In the genomic region with DNA sequence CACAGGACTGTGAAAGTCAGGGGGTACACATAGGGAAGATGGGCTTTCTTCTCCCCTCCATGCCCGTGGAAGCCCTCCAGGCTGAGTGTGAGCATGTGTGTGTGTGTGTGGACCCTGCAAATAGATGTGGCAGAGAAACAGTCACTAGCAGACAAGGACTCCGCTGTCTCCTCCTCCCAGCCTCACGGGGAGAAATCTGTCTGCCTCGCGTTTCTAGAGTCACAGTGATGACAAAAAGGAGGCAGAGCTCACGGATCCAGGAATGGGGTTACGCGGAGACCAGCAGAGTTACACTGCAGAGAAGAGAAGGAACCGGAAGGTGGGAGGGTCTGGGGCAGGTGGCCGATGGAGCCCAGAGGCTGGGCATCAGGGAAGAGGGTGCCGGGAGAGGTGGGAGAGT, we compare ENCODE assay signal across 39 cellular contexts. TPM values are rescaled to one million over a fixed set of nuclear protein-coding genes. Genes with fewer than 3 reads are reported as not detected.
"Had no signal": no experiment of that assay in that cellular context is flagged by ENCODE, and none has a peak within 500 bp of the region (broad histone marks: within the 10 kb centered on the region; RNA-seq: fewer than 3 reads in every experiment).

No MANE protein-coding gene starts in this region.

- H3K36me3 ChIP-seq: adrenal gland, brain microvascular endothelial cell, cardiac muscle cell, WERI-Rb-1 had no signal

- H3K27me3 Mint-ChIP-seq: activated CD4-positive, alpha-beta T cell treated with anti-CD3 and anti-CD28 coated beads, Interleukin-2, amount 10 ng/mL, durations not matched to agents 24 days and 14 days had no signal

- H3K4me3 Mint-ChIP-seq: activated CD4-positive, alpha-beta T cell treated with anti-CD3 and anti-CD28 coated beads, Interleukin-2, amount 10 ng/mL, durations not matched to agents 24 days and 14 days; activated CD8-positive, alpha-beta T cell treated with anti-CD3 and anti-CD28 coated beads for 36 hours; activated naive CD4-positive, alpha-beta T cell treated with anti-CD3 and anti-CD28 coated beads for 36 hours; activated T-cell treated with anti-CD3 and anti-CD28 coated beads, Interleukin-2, amount 50 U/mL, for 72 hours; activated T-helper 17 cell treated with anti-CD3 and anti-CD28 coated beads, Interleukin-2, amount 50 U/mL, for 72 hours had no signal

- H3K9me3 Mint-ChIP-seq: activated CD4-positive, alpha-beta T cell treated with anti-CD3 and anti-CD28 coated beads, Interleukin-2, amount 10 ng/mL, durations not matched to agents 24 days and 14 days; activated CD8-positive, alpha-beta T cell treated with anti-CD3 and anti-CD28 coated beads for 36 hours; activated naive CD4-positive, alpha-beta T cell treated with anti-CD3 and anti-CD28 coated beads for 36 hours; activated T-cell treated with anti-CD3 and anti-CD28 coated beads, Interleukin-2, amount 50 U/mL, for 72 hours; activated T-helper 17 cell treated with anti-CD3 and anti-CD28 coated beads, Interleukin-2, amount 50 U/mL, for 72 hours had no signal

- H3K4me3 ChIP-seq: adrenal gland, cardiac muscle cell, PC-9 had no signal

- ATAC-seq: activated CD8-positive, alpha-beta T cell treated with anti-CD3 and anti-CD28 coated beads for 36 hours; activated naive CD4-positive, alpha-beta T cell treated with anti-CD3 and anti-CD28 coated beads, Interleukin-2, amount 50 U/mL, for 72 hours; activated T-cell treated with anti-CD3 and anti-CD28 coated beads, Interleukin-2, amount 50 U/mL, for 72 hours; activated T-helper 17 cell treated with anti-CD3 and anti-CD28 coated beads, Interleukin-2, amount 50 U/mL, for 72 hours; Right ventricle myocardium inferior; SK-N-SH treated with all-trans-retinoic acid at 6 μM for 48 hours had no signal

- H3K4me1 ChIP-seq: adrenal gland had no signal

- H3K4me1 Mint-ChIP-seq: activated CD4-positive, alpha-beta T cell treated with anti-CD3 and anti-CD28 coated beads, Interleukin-2, amount 10 ng/mL, durations not matched to agents 24 days and 14 days; activated T-helper 17 cell treated with anti-CD3 and anti-CD28 coated beads, Interleukin-2, amount 50 U/mL, for 72 hours had no signal

- H3K36me3 Mint-ChIP-seq: activated naive CD4-positive, alpha-beta T cell treated with anti-CD3 and anti-CD28 coated beads, Interleukin-2, amount 50 U/mL, for 72 hours had no signal

- DNase-seq: activated CD4-positive, alpha-beta T cell treated with anti-CD3 and anti-CD28 coated beads, Interleukin-2, amount 10 ng/mL, durations not matched to agents 24 days and 14 days; activated CD4-positive, alpha-beta T cell treated with anti-CD3 and anti-CD28 coated beads, Interleukin-2, amount 50 U/mL, for 4 hours; activated CD8-positive, alpha-beta T cell treated with anti-CD3 and anti-CD28 coated beads for 36 hours; activated gamma-delta T cell treated with Interleukin-2 at 50 U/mL for 16 hours; activated naive CD4-positive, alpha-beta T cell treated with anti-CD3 and anti-CD28 coated beads for 36 hours; activated T-cell treated with anti-CD3 and anti-CD28 coated beads, Interleukin-2, amount 50 U/mL, for 1 hour; activated T-cell treated with anti-CD3 and anti-CD28 coated beads, Interleukin-2, amount 50 U/mL, for 72 hours; anterior cingulate cortex; brain microvascular endothelial cell; MM.1S; MV-4-11; NCI-H1092; NCI-H1436 treated with DMSO at 0.1 percent for 48 hours; NCI-H1694 treated with DMSO at 0.1 percent for 48 hours; NCI-H2029 treated with DMSO at 0.1 percent for 48 hours; NCI-H2107; NCI-H2171; NCI-H510A; NCI-H526; NCI-H748 treated with DMSO at 0.1 percent for 48 hours; NK-92 treated with Interleukin-12 subunit alpha and Interleukin-12 subunit beta, amount 100 ng/mL, for 24 hours; PC-9; SIG-M5; SW 1271; T-helper 1 cell; T1000; WERI-Rb-1 had no signal

- H3K27ac Mint-ChIP-seq: activated CD4-positive, alpha-beta T cell treated with anti-CD3 and anti-CD28 coated beads, Interleukin-2, amount 10 ng/mL, durations not matched to agents 24 days and 14 days; activated CD8-positive, alpha-beta T cell treated with anti-CD3 and anti-CD28 coated beads for 36 hours; activated naive CD4-positive, alpha-beta T cell treated with anti-CD3 and anti-CD28 coated beads for 36 hours; activated naive CD4-positive, alpha-beta T cell treated with anti-CD3 and anti-CD28 coated beads, Interleukin-2, amount 50 U/mL, for 72 hours; activated T-cell treated with anti-CD3 and anti-CD28 coated beads, Interleukin-2, amount 50 U/mL, for 72 hours; activated T-helper 17 cell treated with anti-CD3 and anti-CD28 coated beads, Interleukin-2, amount 50 U/mL, for 72 hours had no signal

- FAIRE-seq: RCC 7860 had no signal

- H3K9me3 ChIP-seq: adrenal gland had no signal

- H3K27ac ChIP-seq: adrenal gland, brain microvascular endothelial cell, cardiac muscle cell, KMS-11, PC-9, RWPE1, WERI-Rb-1 had no signal

- H3K27me3 ChIP-seq: adrenal gland, brain microvascular endothelial cell, cardiac muscle cell had no signal

RNA-seq across cellular contexts. Expression of gene CHST8, which starts 44.4 kb away (rescaled TPM):
- total RNA-seq: activated CD4-positive, alpha-beta T cell treated with anti-CD3 and anti-CD28 coated beads, Interleukin-2, amount 10 ng/mL, durations not matched to agents 24 days and 14 days; activated CD8-positive, alpha-beta memory T cell treated with anti-CD3 and anti-CD28 coated beads for 36 hours; activated CD8-positive, alpha-beta T cell treated with anti-CD3 and anti-CD28 coated beads for 36 hours; activated naive CD4-positive, alpha-beta T cell treated with anti-CD3 and anti-CD28 coated beads for 36 hours; activated naive CD4-positive, alpha-beta T cell treated with anti-CD3 and anti-CD28 coated beads, Interleukin-2, amount 50 U/mL, for 72 hours; activated T-cell treated with anti-CD3 and anti-CD28 coated beads, Interleukin-2, amount 50 U/mL, for 72 hours; activated T-helper 17 cell treated with anti-CD3 and anti-CD28 coated beads, Interleukin-2, amount 50 U/mL, for 72 hours; LHCN-M2; PC-9; T-helper 2 cell treated with Interferon-gamma antibody and Interleukin-4, amounts not matched to agents 100 ng/mL and 5 ng/mL, for 36 hours had no signal
